In genomic region chr11:111540921-111541208, GRCh38 we compare ENCODE assay signal across 9 cellular contexts. TPM values are rescaled to one million over a fixed set of nuclear protein-coding genes. Genes with fewer than 3 reads are reported as not detected.
DNase-seq lines count a peak whose midpoint lies in the region; ATAC-seq and TF ChIP-seq lines count a peak whose summit lies in the region.
"Had no signal": no experiment of that assay in that cellular context is flagged by ENCODE, and none has a peak within 500 bp of the region (broad histone marks: within the 10 kb centered on the region; RNA-seq: fewer than 3 reads in every experiment).

No MANE protein-coding gene starts in this region.

- peak overlapping the region; percentile 23 for H3K27ac ChIP-seq in right cardiac atrium (ENCODE audit: low read length)

- H3K27ac Mint-ChIP-seq in activated CD8-positive, alpha-beta T cell treated with anti-CD3 and anti-CD28 coated beads, Interleukin-2, amount 10 ng/mL, durations not matched to agents 7 days and 5 days = no peak overlapping the region

- no peaks in the 10 kb centered on the region for H3K27me3 ChIP-seq in right cardiac atrium (ENCODE audit: control insufficient read depth, insufficient read depth)

- DNase-seq in GM13976 (ENCODE audit: low spot score) = peak; percentile 41
- DNase-seq in activated CD8-positive, alpha-beta T cell treated with anti-CD3 and anti-CD28 coated beads, Interleukin-2, amount 10 ng/mL, durations not matched to agents 7 days and 5 days = no peak
- DNase-seq in right cardiac atrium = peak in 1 of 3 donors; percentile 28
- DNase-seq in retinal pigment epithelial cell (ENCODE audit: low read depth) = no peak
- no peak for DNase-seq in NCI-H187 treated with DMSO at 0.1 percent for 48 hours (lab: John Stamatoyannopoulos, UW)
- no peak for DNase-seq in T1000 (lab: John Stamatoyannopoulos, UW)
- no peak for DNase-seq in EL

- intact Hi-C loops in right cardiac atrium (cut with DNase I) = no loop called here

- no peaks in the 10 kb centered on the region for H3K9me3 Mint-ChIP-seq in activated CD8-positive, alpha-beta T cell treated with anti-CD3 and anti-CD28 coated beads, Interleukin-2, amount 10 ng/mL, durations not matched to agents 7 days and 5 days (ENCODE audit: insufficient read depth)

- H3K4me1 Mint-ChIP-seq in activated CD8-positive, alpha-beta T cell treated with anti-CD3 and anti-CD28 coated beads, Interleukin-2, amount 10 ng/mL, durations not matched to agents 7 days and 5 days (ENCODE audit: low read depth) = peaks cover 64% of the 10 kb centered on the region

- H3K4me3 ChIP-seq in right cardiac atrium (ENCODE audit: low read length) (peak overlapping the region; percentile 45), retinal pigment epithelial cell (ENCODE audit: low read length) (peak overlapping the region; percentile 71)

- POLR2A ChIA-PET in activated CD8-positive, alpha-beta T cell treated with anti-CD3 and anti-CD28 coated beads, Interleukin-2, amount 10 ng/mL, durations not matched to agents 7 days and 5 days (lab: Charles Lee) = interaction anchor here (0.8 to 6.3 kb wide), 9 partner anchors 10 to 226 kb away, joined by 3 to 79 read pairs (median 15); partner anchors contain the start of genes BTG4, HOATZ and PPP2R1B

- in situ Hi-C loops in GM13976 (cut with MboI; ENCODE audit: low sequenced_read_pairs, unreplicated experiment) = no loop called here

- H3K4me1 ChIP-seq in right cardiac atrium (ENCODE audit: control insufficient read depth, insufficient read depth, low read length) = peaks cover 3% of the 10 kb centered on the region

- CTCF ChIA-PET in activated CD8-positive, alpha-beta T cell treated with anti-CD3 and anti-CD28 coated beads, Interleukin-2, amount 10 ng/mL, durations not matched to agents 7 days and 5 days (lab: Charles Lee) = interaction anchor here (0.5 to 7.2 kb wide), 5 partner anchors 10 to 213 kb away, joined by 4 to 56 read pairs (median 12); partner anchors contain the start of genes BTG4 and HOATZ

- H3K36me3 Mint-ChIP-seq in activated CD8-positive, alpha-beta T cell treated with anti-CD3 and anti-CD28 coated beads, Interleukin-2, amount 10 ng/mL, durations not matched to agents 7 days and 5 days (ENCODE audit: low read depth) = peaks cover 20% of the 10 kb centered on the region

- H3K27me3 Mint-ChIP-seq in activated CD8-positive, alpha-beta T cell treated with anti-CD3 and anti-CD28 coated beads, Interleukin-2, amount 10 ng/mL, durations not matched to agents 7 days and 5 days (ENCODE audit: low read depth) = peaks cover 10% of the 10 kb centered on the region

- peak overlapping the region; percentile 72 for H3K4me3 Mint-ChIP-seq in activated CD8-positive, alpha-beta T cell treated with anti-CD3 and anti-CD28 coated beads, Interleukin-2, amount 10 ng/mL, durations not matched to agents 7 days and 5 days

- WGBS in right cardiac atrium = 1% methylated on average over 22 of the region's 22 CpGs

- no peaks in the 10 kb centered on the region for H3K9me3 ChIP-seq in right cardiac atrium (ENCODE audit: control insufficient read depth, low read length)

- peak; percentile 23 for ATAC-seq in activated CD8-positive, alpha-beta T cell treated with anti-CD3 and anti-CD28 coated beads, Interleukin-2, amount 10 ng/mL, durations not matched to agents 7 days and 5 days
- peak; percentile 35 to 50 for ATAC-seq in right cardiac atrium
- ATAC-seq in GM18520 (IDR thresholded peaks at IDR 0.05; ENCODE audit: unreplicated experiment) = no peak

- TF ChIP-seq CTCF in GM13976 (IDR thresholded peaks at IDR 0.05; ENCODE audit: borderline replicate concordance, control extremely low read depth, extremely low read depth, insufficient read depth, missing control alignments) (no peak), retinal pigment epithelial cell (conservative IDR thresholded peaks at IDR 0.05; ENCODE audit: low read depth, low read length) (no peak)

RNA-seq across cellular contexts. Expression of gene LAYN, which starts 0.3 kb away (rescaled TPM):
- total RNA-seq in activated CD8-positive, alpha-beta T cell treated with anti-CD3 and anti-CD28 coated beads, Interleukin-2, amount 10 ng/mL, durations not matched to agents 7 days and 5 days = 10 to 100 TPM; 11.1 to 12.8 TPM
- 1 to 10 TPM; 5.5 to 7.8 (median 6.4) TPM for total RNA-seq in right cardiac atrium
- 5.0 TPM for polyA plus RNA-seq in right cardiac atrium
- total RNA-seq: SK-MEL-5 had no signal

RNA-seq across cellular contexts. Expression of gene HOATZ, which starts 26.3 kb away (rescaled TPM):
- total RNA-seq in activated CD8-positive, alpha-beta T cell treated with anti-CD3 and anti-CD28 coated beads, Interleukin-2, amount 10 ng/mL, durations not matched to agents 7 days and 5 days = under 1 TPM in 1 of 2 experiments, not detected in 1; 0.37 TPM
- total RNA-seq in right cardiac atrium = not detected
- polyA plus RNA-seq in right cardiac atrium = not detected
- total RNA-seq: SK-MEL-5 had no signal

RNA-seq across cellular contexts. Expression of gene BTG4, which starts 28.7 kb away (rescaled TPM):
- not detected for total RNA-seq in activated CD8-positive, alpha-beta T cell treated with anti-CD3 and anti-CD28 coated beads, Interleukin-2, amount 10 ng/mL, durations not matched to agents 7 days and 5 days
- total RNA-seq in right cardiac atrium = not detected
- not detected for polyA plus RNA-seq in right cardiac atrium
- total RNA-seq: SK-MEL-5 had no signal
